ENCODE assay signal across 1 cellular context in the genomic region with DNA sequence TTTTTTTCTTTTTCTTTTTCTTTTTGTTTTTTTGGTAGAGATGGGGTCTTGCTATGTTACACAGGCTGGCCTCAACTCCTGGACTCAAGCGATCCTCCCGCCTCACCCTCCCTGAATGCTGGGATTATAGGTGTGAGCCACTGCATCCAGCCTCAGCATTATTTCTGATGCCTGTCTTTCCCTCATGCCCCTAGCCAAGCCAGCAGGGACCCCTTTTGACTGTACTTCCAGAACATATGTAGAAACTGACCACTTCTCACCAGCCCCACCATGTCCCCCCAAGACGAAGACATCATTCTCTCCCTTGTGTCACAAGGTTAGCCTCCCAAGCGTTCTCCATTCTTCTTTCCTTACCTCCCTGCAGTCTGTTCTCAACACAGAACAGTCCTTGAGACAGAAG.
TF ChIP-seq lines count a peak whose summit lies in the region.

No MANE protein-coding gene starts in this region.

TF ChIP-seq in HepG2, 621 proteins besides CTCF, POLR2A, EP300 and RAD21 (continued from another document):
- TF ChIP-seq TIGD3 (CRISPR knock-in tag; IDR thresholded peaks at IDR 0.05; ENCODE audit: borderline replicate concordance) (no peak), ZNF883 (CRISPR knock-in tag; IDR thresholded peaks at IDR 0.05; ENCODE audit: not compliant biosample characterization) (no peak), MYNN (CRISPR knock-in tag; IDR thresholded peaks at IDR 0.05; ENCODE audit: low read depth) (no peak), THYN1 (CRISPR knock-in tag; IDR thresholded peaks at IDR 0.05; ENCODE audit: borderline replicate concordance, low read depth) (no peak), JDP2 (CRISPR knock-in tag; IDR thresholded peaks at IDR 0.05; ENCODE audit: borderline replicate concordance) (no peak), KLF6 (CRISPR knock-in tag; IDR thresholded peaks at IDR 0.05) (no peak), TAF15 (IDR thresholded peaks at IDR 0.05; ENCODE audit: low read depth, low read length, poor library complexity, severe bottlenecking) (no peak)
- TF ChIP-seq, protein P1, sequence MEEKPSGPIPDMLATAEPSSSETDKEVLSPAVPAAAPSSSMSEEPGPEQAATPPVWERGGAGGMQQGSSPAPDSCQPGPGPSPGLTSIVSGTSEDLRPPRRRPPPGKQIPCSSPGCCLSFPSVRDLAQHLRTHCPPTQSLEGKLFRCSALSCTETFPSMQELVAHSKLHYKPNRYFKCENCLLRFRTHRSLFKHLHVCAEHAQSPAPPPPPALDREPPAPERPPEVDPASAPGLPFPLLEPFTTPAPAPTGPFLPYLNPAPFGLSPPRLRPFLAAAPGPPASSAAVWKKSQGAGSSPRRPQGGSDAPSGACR (CRISPR knock-in tag; IDR thresholded peaks at IDR 0.05) = no peak
